8 cellular contexts compared by ENCODE assay signal in the genomic region with DNA sequence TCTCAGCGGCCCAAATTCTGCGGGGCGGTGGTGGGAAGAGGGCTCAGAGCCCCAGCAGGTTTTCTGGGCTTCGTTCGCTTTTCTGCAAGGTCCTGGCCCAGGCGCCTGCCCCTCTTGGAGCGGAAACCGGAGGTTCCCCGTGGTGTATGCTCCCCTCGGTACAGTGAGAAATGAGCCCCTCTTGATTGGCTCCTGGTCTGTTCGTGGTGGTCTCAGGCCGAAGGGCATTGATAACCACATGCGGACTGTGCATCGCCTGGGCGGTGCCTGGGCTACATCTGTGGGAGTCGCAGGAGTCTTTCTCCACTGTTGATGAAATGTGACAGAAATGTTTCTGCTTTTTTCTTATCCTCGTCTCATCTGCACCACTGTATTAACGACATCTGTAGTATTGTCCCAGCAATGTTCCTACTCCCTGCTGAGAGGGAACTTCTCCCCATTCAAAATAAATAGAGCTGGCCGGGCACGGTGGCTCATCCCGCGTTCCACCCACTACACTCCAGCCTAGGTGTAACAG. TPM values are rescaled to one million over a fixed set of nuclear protein-coding genes. Genes with fewer than 3 reads are reported as not detected.
DNase-seq lines count a peak whose midpoint lies in the region; ATAC-seq, FAIRE-seq and TF ChIP-seq lines count a peak whose summit lies in the region.

No MANE protein-coding gene starts in this region.

- no peaks in the 10 kb centered on the region for H3K27me3 ChIP-seq in muscle layer of colon (ENCODE audit: control insufficient read depth in 1 of 2, insufficient read depth in 2 of 2, low read length in 2 of 2)

- H3K4me1 Mint-ChIP-seq in central memory CD8-positive, alpha-beta T cell: peaks cover 31% of the 10 kb centered on the region

- no peaks in the 10 kb centered on the region for H3K27me3 Mint-ChIP-seq in central memory CD8-positive, alpha-beta T cell

- H3K9ac ChIP-seq in muscle layer of colon (ENCODE audit: low read length): peak overlapping the region; percentile 61

- peak; percentile 1 for ATAC-seq in central memory CD8-positive, alpha-beta T cell (replicated peaks; ENCODE audit: extremely low read depth, poor library complexity, severe bottlenecking)

- H3K9me3 ChIP-seq in KOPT-K1 (ENCODE audit: insufficient read depth, low read length, poor library complexity, severe bottlenecking) (no peaks in the 10 kb centered on the region), muscle layer of colon (ENCODE audit: low read length) (no peaks in the 10 kb centered on the region)

- peak; percentile 30 for FAIRE-seq in GM12892 (lab: Jason Lieb, UNC)

- peak overlapping the region; percentile 54 to 81 for H3K4me3 ChIP-seq in muscle layer of colon (ENCODE audit: low read depth in 1 of 2, low read length in 2 of 2)

- no peak for TF ChIP-seq POLR2A in GM12892 (IDR thresholded peaks at IDR 0.05; ENCODE audit: low read depth, low read length)

- peak overlapping the region; percentile 77 for H3K4me3 Mint-ChIP-seq in central memory CD8-positive, alpha-beta T cell

- H3K27ac ChIP-seq in KOPT-K1 (ENCODE audit: low read depth, low read length, poor library complexity, severe bottlenecking) (peak overlapping the region; percentile 62), muscle layer of colon (ENCODE audit: low read depth, low read length) (peak overlapping the region; percentile 75)

- peak overlapping the region; percentile 91 for H3K27ac Mint-ChIP-seq in central memory CD8-positive, alpha-beta T cell (ENCODE audit: low read depth)

- DNase-seq in GM12892 (ENCODE audit: insufficient read length) (no peak), NCI-H524 (lab: John Stamatoyannopoulos, UW) (no peak), NCI-H2171 (lab: John Stamatoyannopoulos, UW) (no peak), nucleus accumbens (lab: John Stamatoyannopoulos, UW) (no peak), SKM-1 (lab: John Stamatoyannopoulos, UW; ENCODE audit: unreplicated experiment) (no peak)
- DNase-seq in central memory CD8-positive, alpha-beta T cell (ENCODE audit: low spot score in 2 of 2): no peak

- H3K36me3 Mint-ChIP-seq in central memory CD8-positive, alpha-beta T cell (ENCODE audit: insufficient read depth): peaks cover 29% of the 10 kb centered on the region

- peaks cover 19% of the 10 kb centered on the region for H3K4me1 ChIP-seq in muscle layer of colon (ENCODE audit: insufficient read depth, low read length)

- no peaks in the 10 kb centered on the region for H3K9me3 Mint-ChIP-seq in central memory CD8-positive, alpha-beta T cell

- H3K36me3 ChIP-seq in KOPT-K1 (ENCODE audit: insufficient read depth, low read length) (no peaks in the 10 kb centered on the region), muscle layer of colon (ENCODE audit: insufficient read depth, low read length) (peaks cover 8% of the 10 kb centered on the region)

RNA-seq across cellular contexts. Expression of gene MAN1B1, which starts 0.7 kb away (rescaled TPM):
- 23.2 TPM for polyA plus RNA-seq in GM12892 (2012; ENCODE audit: missing spikeins)

RNA-seq across cellular contexts. Expression of gene UAP1L1, which starts 10.2 kb away (rescaled TPM):
- 15.9 TPM for polyA plus RNA-seq in GM12892 (2012; ENCODE audit: missing spikeins)

RNA-seq across cellular contexts. Expression of gene SAPCD2, which starts 17.1 kb away (rescaled TPM):
- 2.5 TPM for polyA plus RNA-seq in GM12892 (2012; ENCODE audit: missing spikeins)

RNA-seq across cellular contexts. Expression of gene DPP7, which starts 27.1 kb away (rescaled TPM):
- polyA plus RNA-seq in GM12892 (2012; ENCODE audit: missing spikeins): 114 TPM

RNA-seq across cellular contexts. Expression of gene ENTPD2, which starts 33.6 kb away (rescaled TPM):
- 1.6 TPM for polyA plus RNA-seq in GM12892 (2012; ENCODE audit: missing spikeins)
